In the genomic region with DNA sequence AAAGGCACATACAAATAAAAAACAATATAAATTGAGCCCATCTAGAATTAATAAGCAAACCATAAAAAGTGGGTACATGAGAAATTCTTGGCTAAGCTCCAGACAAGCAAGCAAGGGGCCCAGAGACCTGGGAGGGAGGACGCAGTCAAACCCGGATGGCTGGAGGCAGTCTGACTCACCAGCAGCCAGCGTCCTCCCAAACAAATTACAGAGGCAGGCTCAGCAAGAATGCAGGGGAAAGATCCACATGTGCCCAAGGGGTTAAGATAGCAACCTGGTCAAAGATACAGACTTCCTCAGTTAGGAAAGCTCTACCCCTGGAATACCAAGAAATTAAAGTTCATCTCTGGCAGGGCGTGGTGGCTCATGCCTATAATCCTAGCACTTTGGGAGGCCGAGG, we compare ENCODE assay signal across 17 cellular contexts. TPM values are rescaled to one million over a fixed set of nuclear protein-coding genes. Genes with fewer than 3 reads are reported as not detected.
DNase-seq lines count a peak whose midpoint lies in the region; ATAC-seq and TF ChIP-seq lines count a peak whose summit lies in the region.
"Had no signal": no experiment of that assay in that cellular context is flagged by ENCODE, and none has a peak within 500 bp of the region (broad histone marks: within the 10 kb centered on the region; RNA-seq: fewer than 3 reads in every experiment).

No MANE protein-coding gene starts in this region.

- no peak for DNase-seq in CD4-positive, alpha-beta memory T cell
- DNase-seq in IMR-90, result peak; percentile 61
- no peak for DNase-seq in WTC11 (ENCODE audit: low spot score)
- peak; percentile 97 for DNase-seq in islet precursor cell
- DNase-seq in stimulated activated CD4-positive, alpha-beta T cell treated with anti-CD3 and anti-CD28 coated beads, Interleukin-1b, Interleukin-23, amount 100 ng/mL, for 48 hours, result no peak
- DNase-seq in Peyer's patch, result no peak
- DNase-seq in stimulated activated CD4-positive, alpha-beta T cell treated with anti-CD3 and anti-CD28 coated beads, Interleukin-2, amount 100 ng/mL, for 48 hours, result no peak
- DNase-seq: activated CD4-positive, alpha-beta T cell treated with anti-CD3 and anti-CD28 coated beads for 1 hour; activated naive CD4-positive, alpha-beta T cell treated with anti-CD3 and anti-CD28 coated beads, Interleukin-2, amount 10 ng/mL, durations not matched to agents 7 days and 5 days; H7; head of caudate nucleus; Kasumi-1 had no signal

- CTCF ChIA-PET in CD4-positive, alpha-beta memory T cell (lab: Charles Lee; ENCODE audit: partially characterized antibody), result no interaction called here
- CTCF ChIA-PET in IMR-90 (lab: Yijun Ruan, JAX) (no interaction called here), WTC11 (lab: Charles Lee) (no interaction called here)

- H3K79me1 ChIP-seq in IMR-90 (ENCODE audit: low read depth in 1 of 2, low read length in 2 of 2), result no peaks in the 10 kb centered on the region

- H2AK9ac ChIP-seq in IMR-90 (replicated peaks; ENCODE audit: low read depth, low read length, poor library complexity), result no peak overlapping the region

- H3K9me1 ChIP-seq in IMR-90 (ENCODE audit: insufficient read depth, low read length), result no peaks in the 10 kb centered on the region

- H2BK15ac ChIP-seq in IMR-90 (ENCODE audit: low read depth, low read length), result no peak overlapping the region

- POLR2A ChIA-PET in CD4-positive, alpha-beta memory T cell (lab: Charles Lee; ENCODE audit: partially characterized antibody), result interaction anchor here (1.4 kb wide), 1 partner anchor 9 kb away, joined by 5 read pairs; no protein-coding TSS in a partner anchor
- POLR2A ChIA-PET in IMR-90 (lab: Charles Lee; ENCODE audit: unreplicated experiment), result no interaction called here
- POLR2A ChIA-PET in WTC11 (lab: Charles Lee), result no interaction called here

- peaks cover 33 to 61% (median 38%) of the 10 kb centered on the region in 4 donors for H3K4me1 Mint-ChIP-seq in CD4-positive, alpha-beta memory T cell
- peaks cover 5% of the 10 kb centered on the region for H3K4me1 Mint-ChIP-seq in WTC11

- no peak overlapping the region for H3K4me3 ChIP-seq in CD4-positive, alpha-beta memory T cell (ENCODE audit: low read length in 2 of 2)
- H3K4me3 ChIP-seq in IMR-90 (ENCODE audit: insufficient read depth, low read depth, low read length) (no peak overlapping the region), Peyer's patch (no peak overlapping the region)
- H3K4me3 ChIP-seq: BLaER1 had no signal

- no peaks in the 10 kb centered on the region for H3K27me3 Mint-ChIP-seq in CD4-positive, alpha-beta memory T cell
- H3K27me3 Mint-ChIP-seq in WTC11 (ENCODE audit: low read depth), result no peaks in the 10 kb centered on the region
- H3K27me3 Mint-ChIP-seq: activated naive CD4-positive, alpha-beta T cell treated with anti-CD3 and anti-CD28 coated beads, Interleukin-2, amount 10 ng/mL, durations not matched to agents 7 days and 5 days had no signal

- no peaks in the 10 kb centered on the region for H3K27me3 ChIP-seq in CD4-positive, alpha-beta memory T cell (ENCODE audit: insufficient read depth, low read length)
- H3K27me3 ChIP-seq in IMR-90 (ENCODE audit: control insufficient read depth, insufficient read depth, low read length) (peaks cover 6% of the 10 kb centered on the region; the same call in 1 of the 2 replicates), Peyer's patch (no peaks in the 10 kb centered on the region)

- intact Hi-C loops in CD4-positive, alpha-beta memory T cell (cut with micrococcal nuclease), result loop anchor here (5.0 kb wide), 1 partner anchor 154 kb away; no protein-coding TSS in a partner anchor
- intact Hi-C loops in IMR-90 (cut with micrococcal nuclease), result no loop called here

- H4K20me1 ChIP-seq in IMR-90 (ENCODE audit: insufficient read depth, low read length), result no peaks in the 10 kb centered on the region

- no peak overlapping the region for H2AK5ac ChIP-seq in IMR-90 (ENCODE audit: low read depth, low read length)

- H2BK5ac ChIP-seq in IMR-90 (ENCODE audit: low read depth, low read length, poor library complexity, severe bottlenecking), result no peak overlapping the region

- dilution Hi-C loops in IMR-90 (cut with HindIII; ENCODE audit: low sequenced_read_pairs, unreplicated experiment), result no loop called here

- no peak overlapping the region for H3K4ac ChIP-seq in IMR-90 (ENCODE audit: low read depth, low read length)

- H3K4me1 ChIP-seq in CD4-positive, alpha-beta memory T cell (ENCODE audit: insufficient read depth, low read length), result peaks cover 49% of the 10 kb centered on the region
- H3K4me1 ChIP-seq in IMR-90 (ENCODE audit: control insufficient read depth, insufficient read depth, low read length) (no peaks in the 10 kb centered on the region), Peyer's patch (no peaks in the 10 kb centered on the region)

- no peaks in the 10 kb centered on the region for H3K9me3 ChIP-seq in CD4-positive, alpha-beta memory T cell (ENCODE audit: control insufficient read depth in 1 of 2, low read length in 2 of 2)
- H3K9me3 ChIP-seq in IMR-90 (ENCODE audit: control insufficient read depth, insufficient read depth, low read length) (no peaks in the 10 kb centered on the region), Peyer's patch (no peaks in the 10 kb centered on the region)
- H3K9me3 ChIP-seq: BLaER1 had no signal

- in situ Hi-C loops in IMR-90 (cut with MboI; ENCODE audit: low sequenced_read_pairs), result no loop called here

- TF ChIP-seq CTCF in IMR-90 (conservative IDR thresholded peaks at IDR 0.05; ENCODE audit: low read depth, low read length) (no peak), WTC11 (IDR thresholded peaks at IDR 0.05) (no peak), Peyer's patch (IDR thresholded peaks at IDR 0.05) (no peak)

- no peak overlapping the region for H4K8ac ChIP-seq in IMR-90 (ENCODE audit: low read depth in 2 of 2, low read length in 2 of 2)

- H4K5ac ChIP-seq in IMR-90 (ENCODE audit: low read depth, low read length), result no peak overlapping the region

- H2BK120ac ChIP-seq in IMR-90 (ENCODE audit: low read depth, low read length), result no peak overlapping the region

- H3K27ac ChIP-seq in CD4-positive, alpha-beta memory T cell (ENCODE audit: low read depth, low read length), result no peak overlapping the region
- no peak overlapping the region for H3K27ac ChIP-seq in IMR-90 (ENCODE audit: insufficient read depth, low read length)
- no peak overlapping the region for H3K27ac ChIP-seq in Peyer's patch
- H3K27ac ChIP-seq: BLaER1 had no signal

- peaks cover 0 to 4% (median 0%) of the 10 kb centered on the region in 8 donors for H3K9me3 Mint-ChIP-seq in CD4-positive, alpha-beta memory T cell
- H3K9me3 Mint-ChIP-seq in WTC11, result no peaks in the 10 kb centered on the region
- H3K9me3 Mint-ChIP-seq: memory B cell had no signal

- no peak overlapping the region for H3K18ac ChIP-seq in IMR-90 (ENCODE audit: low read depth, low read length)

- H3K4me3 Mint-ChIP-seq in CD4-positive, alpha-beta memory T cell, result peak overlapping the region in 1 of 8 donors; percentile 3
- H3K4me3 Mint-ChIP-seq in WTC11, result no peak overlapping the region
- H3K4me3 Mint-ChIP-seq: activated naive CD4-positive, alpha-beta T cell treated with anti-CD3 and anti-CD28 coated beads, Interleukin-2, amount 10 ng/mL, durations not matched to agents 7 days and 5 days; dendritic cell treated with granulocyte-macrophage colony-stimulating factor and Interleukin-4, amounts not matched to agents 40 ng/mL and 50 ng/mL, for 4 days; memory B cell had no signal

- no peaks in the 10 kb centered on the region for H3K36me3 Mint-ChIP-seq in CD4-positive, alpha-beta memory T cell
- no peaks in the 10 kb centered on the region for H3K36me3 Mint-ChIP-seq in WTC11
- H3K36me3 Mint-ChIP-seq: memory B cell had no signal

- BruUV-seq in IMR-90 (replicated peaks; lab: Mats Ljungman, UMichigan), result no TSS peak

- no peak overlapping the region for H3K9ac ChIP-seq in IMR-90 (ENCODE audit: low read depth, low read length)
- H3K9ac ChIP-seq: BLaER1 had no signal

- no peak overlapping the region for H4K91ac ChIP-seq in IMR-90 (ENCODE audit: insufficient read depth, low read depth, low read length)

- H3K27ac Mint-ChIP-seq in CD4-positive, alpha-beta memory T cell, result peak overlapping the region in 4 of 7 donors; percentile 10 to 66 (median 37)
- H3K27ac Mint-ChIP-seq in WTC11, result no peak overlapping the region
- H3K27ac Mint-ChIP-seq: activated naive CD4-positive, alpha-beta T cell treated with anti-CD3 and anti-CD28 coated beads, Interleukin-2, amount 10 ng/mL, durations not matched to agents 7 days and 5 days; dendritic cell treated with granulocyte-macrophage colony-stimulating factor and Interleukin-4, amounts not matched to agents 40 ng/mL and 50 ng/mL, for 4 days; memory B cell; progenitor cell of endocrine pancreas had no signal

- no peak for TF ChIP-seq POLR2A in IMR-90 (IDR thresholded peaks at IDR 0.05; ENCODE audit: low read depth, low read length)
- no peak for TF ChIP-seq POLR2A in Peyer's patch (IDR thresholded peaks at IDR 0.05)

- no peak overlapping the region for H3K14ac ChIP-seq in IMR-90 (replicated peaks; ENCODE audit: low read depth, low read length)

- no peaks in the 10 kb centered on the region for H3K36me3 ChIP-seq in CD4-positive, alpha-beta memory T cell (ENCODE audit: insufficient read depth, low read length)
- H3K36me3 ChIP-seq in IMR-90 (ENCODE audit: control insufficient read depth, insufficient read depth, low read length) (no peaks in the 10 kb centered on the region), Peyer's patch (no peaks in the 10 kb centered on the region)
- H3K36me3 ChIP-seq: BLaER1 had no signal

- TF ChIP-seq RAD21 in IMR-90 (IDR thresholded peaks at IDR 0.05; ENCODE audit: low read length), result no peak

- H3K23ac ChIP-seq in IMR-90 (ENCODE audit: low read depth, low read length), result no peak overlapping the region

- no peak overlapping the region for H2BK20ac ChIP-seq in IMR-90 (ENCODE audit: low read depth, low read length)

- no peak overlapping the region for H3K4me2 ChIP-seq in IMR-90 (ENCODE audit: low read depth, low read length)
- H3K4me2 ChIP-seq: BLaER1 had no signal

- H3K56ac ChIP-seq in IMR-90 (ENCODE audit: extremely low read depth, insufficient read depth, low read length), result no peak overlapping the region

- WGBS in IMR-90 (ENCODE audit: extremely low coverage in 2 of 2, insufficient read length in 1 of 2), 2 experiments, result no CpG with 5 or more reads among the region's 5 CpGs

- peak; percentile 87 for ATAC-seq in IMR-90 (ENCODE audit: low read depth)
- peak; percentile 28; the same call in 1 of the 2 replicates for ATAC-seq in WTC11
- no peak for ATAC-seq in GM18520 (IDR thresholded peaks at IDR 0.05; ENCODE audit: unreplicated experiment)

- H2AFZ ChIP-seq in IMR-90 (replicated peaks; ENCODE audit: low read length, poor library complexity), result peak overlapping the region; percentile 44

TF ChIP-seq in WTC11, 78 proteins besides CTCF, POLR2A, EP300 and RAD21 (continues in another document):
- TF ChIP-seq SMAD3 (CRISPR knock-in tag; IDR thresholded peaks at IDR 0.05; ENCODE audit: borderline replicate concordance), result no peak

RNA-seq across cellular contexts. Expression of a gene that starts 7.4 kb away (rescaled TPM):
- total RNA-seq in CD4-positive, alpha-beta memory T cell, result 100 to 1,000 TPM; 103 to 104 TPM
- 10 to 100 TPM; 22.5 to 31.4 TPM for polyA plus RNA-seq in CD4-positive, alpha-beta memory T cell
- total RNA-seq in IMR-90 (2012; rRNA removed), result 9.2 and 9.3 TPM in 2 replicates
- 2.9 TPM in 2 replicates for polyA plus RNA-seq in IMR-90 (2012; rRNA removed)
- 1.5 and 2.0 TPM in 2 replicates for polyA plus RNA-seq in IMR-90 (2012; cell fraction: cytosol; rRNA removed)
- 3.9 and 4.0 TPM in 2 replicates for polyA plus RNA-seq in IMR-90 (2012; cell fraction: nucleus; rRNA removed; ENCODE audit: low replicate concordance)
- 25.2 to 28.7 TPM (median 28.2 TPM) in 3 replicates for total RNA-seq in WTC11 (2021)
- 10 to 100 TPM in 1 of 4 donors, 1 to 10 TPM in 3; 1.4 to 13.2 (median 2.9) TPM for total RNA-seq in Peyer's patch

Comparison
In these comparisons a context has a peak if more than half of its experiments do, and no peak if none do; other contexts are left out.
1. DNase-seq: peak in IMR-90 (single experiment) and islet precursor cell (single experiment); none in CD4-positive, alpha-beta memory T cell (0 of 5), WTC11 (single experiment), stimulated activated CD4-positive, alpha-beta T cell treated with anti-CD3 and anti-CD28 coated beads, Interleukin-1b, Interleukin-23, amount 100 ng/mL, for 48 hours (single experiment), Peyer's patch (0 of 3) and stimulated activated CD4-positive, alpha-beta T cell treated with anti-CD3 and anti-CD28 coated beads, Interleukin-2, amount 100 ng/mL, for 48 hours (0 of 2).